In the genomic region with DNA sequence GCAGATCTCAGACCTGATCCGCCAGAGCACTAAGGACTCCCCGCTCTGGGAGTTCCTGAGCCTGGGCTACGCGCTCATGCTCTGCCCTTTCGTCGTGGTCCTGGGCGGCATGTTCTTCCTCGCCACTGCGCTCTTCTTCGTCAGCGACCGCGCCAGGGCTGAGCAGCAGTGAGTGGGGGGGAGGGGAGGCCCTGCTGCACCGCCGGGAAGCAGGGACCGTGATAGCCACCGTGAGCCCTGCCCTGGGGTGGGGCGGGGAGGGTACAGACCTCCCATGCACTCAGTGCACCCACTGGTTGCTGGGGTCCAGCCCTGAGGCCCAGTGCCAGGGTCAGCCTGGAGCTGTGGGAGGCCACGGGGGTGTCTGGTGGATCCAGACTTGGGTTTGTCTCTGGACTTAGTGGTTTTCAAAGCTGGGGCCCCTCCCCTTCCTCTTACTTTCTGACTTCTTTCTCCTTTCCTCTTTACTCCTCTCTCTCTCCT, we compare ENCODE assay signal across 13 cellular contexts. TPM values are rescaled to one million over a fixed set of nuclear protein-coding genes. Genes with fewer than 3 reads are reported as not detected.
DNase-seq lines count a peak whose midpoint lies in the region; ATAC-seq, FAIRE-seq and TF ChIP-seq lines count a peak whose summit lies in the region.
"Had no signal": no experiment of that assay in that cellular context is flagged by ENCODE, and none has a peak within 500 bp of the region (broad histone marks: within the 10 kb centered on the region; RNA-seq: fewer than 3 reads in every experiment).

No MANE protein-coding gene starts in this region.

- TF ChIP-seq CTCF in SK-N-SH (IDR thresholded peaks at IDR 0.05), result no peak
- no peak for TF ChIP-seq CTCF in HepG2 (CRISPR knock-in tag; IDR thresholded peaks at IDR 0.05)
- TF ChIP-seq CTCF in tibial nerve (IDR thresholded peaks at IDR 0.05), result no peak

- H3K36me3 ChIP-seq in SK-N-SH (replicated peaks in 1 of 2; ENCODE audit: control insufficient read depth in 1 of 2, insufficient read depth in 2 of 2, low read length in 1 of 2) (peaks cover 3 to 33% of the 10 kb centered on the region in 2 experiments), HepG2 (replicated peaks in 1 of 2; ENCODE audit: control insufficient read depth in 1 of 2, insufficient read depth in 2 of 2, low read length in 2 of 2) (peaks cover 8 to 26% of the 10 kb centered on the region in 2 experiments), tibial nerve (peaks cover 0 to 41% (median 12%) of the 10 kb centered on the region in 3 donors)

- H3K4me2 ChIP-seq in SK-N-SH (no peak overlapping the region), HepG2 (ENCODE audit: low read depth, low read length) (no peak overlapping the region)

- no peak overlapping the region for H3K9ac ChIP-seq in SK-N-SH
- no peak overlapping the region for H3K9ac ChIP-seq in HepG2 (ENCODE audit: insufficient read depth, low read depth, low read length)

- no TSS peak for BruUV-seq in HepG2 (replicated peaks; lab: Mats Ljungman, UMichigan)

- no peaks in the 10 kb centered on the region for H4K20me1 ChIP-seq in SK-N-SH (ENCODE audit: insufficient read depth)
- 0 out of 2 replicates have a peak, but pooled peaks cover 2% of the 10 kb centered on the region for H4K20me1 ChIP-seq in HepG2 (ENCODE audit: insufficient read depth, low read length)

- no peaks in the 10 kb centered on the region for H3K9me2 ChIP-seq in SK-N-SH

- intact Hi-C loops in HepG2 (cut with micrococcal nuclease; ENCODE audit: unreplicated experiment), result no loop called here

- DNase-seq in SK-N-SH (no peak), caudate nucleus (lab: John Stamatoyannopoulos, UW) (peak in 10 of 61 donors; percentile 18 to 53 (median 35)), HepG2 (ENCODE audit: low spot score) (no peak), tibial nerve (ENCODE audit: low spot score in 2 of 2) (no peak), left lobe of liver (ENCODE audit: low spot score) (no peak)
- DNase-seq in activated naive CD4-positive, alpha-beta T cell (lab: John Stamatoyannopoulos, UW), result no peak
- DNase-seq: ACHN; activated CD8-positive, alpha-beta T cell treated with anti-CD3 and anti-CD28 coated beads for 36 hours; NCI-H1436 treated with DMSO at 0.1 percent for 48 hours had no signal

- TF ChIP-seq POLR2A in HepG2 (IDR thresholded peaks at IDR 0.05; ENCODE audit: insufficient read depth in 1 of 2, low read depth in 2 of 2, low read length in 2 of 2) (peak; percentile 2 to 30; a peak in 1 of 4 replicates), tibial nerve (IDR thresholded peaks at IDR 0.05) (no peak)

- H3K9me3 ChIP-seq in SK-N-SH (no peaks in the 10 kb centered on the region), HepG2 (ENCODE audit: low read length) (no peaks in the 10 kb centered on the region), tibial nerve (no peaks in the 10 kb centered on the region)
- H3K9me3 ChIP-seq: body of pancreas, neutrophil had no signal

- POLR2A ChIA-PET in SK-N-SH (lab: Yijun Ruan, JAX), result interaction anchor here (1.1 kb wide), 1 partner anchor 18 kb away, joined by 3 read pairs; no protein-coding TSS in a partner anchor
- POLR2A ChIA-PET in HepG2 (lab: Yijun Ruan, JAX), result interaction anchor here (0.8 kb wide), 1 partner anchor 404 kb away, joined by 3 read pairs; the partner anchor contains the start of genes RNF167 and SLC25A11

- TF ChIP-seq RAD21 in SK-N-SH (IDR thresholded peaks at IDR 0.05; ENCODE audit: low read length), result no peak
- no peak for TF ChIP-seq RAD21 in HepG2 (CRISPR knock-in tag; IDR thresholded peaks at IDR 0.05)

- TF ChIP-seq EP300 in SK-N-SH (IDR thresholded peaks at IDR 0.05; ENCODE audit: borderline replicate concordance in 1 of 2, low read depth in 1 of 2, low read length in 1 of 2) (no peak), HepG2 (IDR thresholded peaks at IDR 0.05; ENCODE audit: low read depth in 2 of 2, low read length in 2 of 2) (no peak), HepG2 (CRISPR knock-in tag; IDR thresholded peaks at IDR 0.05; ENCODE audit: borderline replicate concordance) (no peak), tibial nerve (IDR thresholded peaks at IDR 0.05) (no peak)

- H3K79me2 ChIP-seq in SK-N-SH (ENCODE audit: insufficient read depth) (no peaks in the 10 kb centered on the region), HepG2 (ENCODE audit: insufficient read depth, low read length) (no peaks in the 10 kb centered on the region)

- no peak for FAIRE-seq in HepG2 (lab: Jason Lieb, UNC)

- no peak overlapping the region for H3K4me3 ChIP-seq in SK-N-SH (ENCODE audit: low read depth in 2 of 2, low read length in 1 of 2)
- H3K4me3 ChIP-seq in HepG2 (replicated peaks in 1 of 3; ENCODE audit: insufficient read depth in 1 of 3, low read depth in 2 of 3, low read length in 3 of 3), result no peak overlapping the region
- peak overlapping the region in 1 of 4 donors; percentile 24 for H3K4me3 ChIP-seq in tibial nerve
- H3K4me3 ChIP-seq: body of pancreas had no signal

- no peak overlapping the region for H3K27ac ChIP-seq in SK-N-SH (ENCODE audit: low read depth in 2 of 2, low read length in 1 of 2)
- H3K27ac ChIP-seq in caudate nucleus (ENCODE audit: low read depth, low read length), result peak overlapping the region; percentile 99
- no peak overlapping the region for H3K27ac ChIP-seq in HepG2 (ENCODE audit: extremely low read length, insufficient read depth, low read length)
- peak overlapping the region in 3 of 4 donors; percentile 51 to 93 (median 88) for H3K27ac ChIP-seq in tibial nerve
- H3K27ac ChIP-seq: neutrophil had no signal

- in situ Hi-C loops in HepG2 (cut with HindIII; ENCODE audit: extremely low pct_ligation_motif_present, low pct_unique_long_range_greater_than_20kb), result no loop called here

- H3K4me1 ChIP-seq in SK-N-SH (ENCODE audit: control insufficient read depth in 1 of 2, insufficient read depth in 2 of 2, low read depth in 1 of 2, low read length in 1 of 2), result peaks cover 0 to 31% of the 10 kb centered on the region in 2 experiments; a peak in 1 of 4 replicates
- peaks cover 25% of the 10 kb centered on the region for H3K4me1 ChIP-seq in HepG2 (ENCODE audit: insufficient read depth, low read length)
- H3K4me1 ChIP-seq in tibial nerve, result peaks cover 0 to 62% (median 49%) of the 10 kb centered on the region in 4 donors
- H3K4me1 ChIP-seq: body of pancreas had no signal

- 89% methylated on average over 19 of the region's 19 CpGs for WGBS in SK-N-SH (ENCODE audit: low lambda C conversion rate)
- WGBS in HepG2 (ENCODE audit: low lambda C conversion rate), result 81% methylated on average over 14 of the region's 19 CpGs
- 42 to 52% methylated on average over 18 to 19 of the region's 19 CpGs for WGBS in tibial nerve, 2 donors

- H3F3A ChIP-seq in SK-N-SH (replicated peaks; ENCODE audit: insufficient read depth), result no peaks in the 10 kb centered on the region

- H3K27me3 ChIP-seq in SK-N-SH (ENCODE audit: insufficient read depth) (no peaks in the 10 kb centered on the region), HepG2 (ENCODE audit: control insufficient read depth in 1 of 2, insufficient read depth in 2 of 2, low read length in 2 of 2) (peaks cover 2 to 24% of the 10 kb centered on the region in 2 experiments), tibial nerve (no peaks in the 10 kb centered on the region)
- H3K27me3 ChIP-seq: body of pancreas, neutrophil had no signal

- ATAC-seq in SK-N-SH treated with all-trans-retinoic acid at 6 μM for 48 hours (no peak), HepG2 (no peak), HG03442 (IDR thresholded peaks at IDR 0.05; ENCODE audit: unreplicated experiment) (no peak), left lobe of liver (no peak)
- ATAC-seq: activated CD8-positive, alpha-beta T cell treated with anti-CD3 and anti-CD28 coated beads for 36 hours had no signal

- CTCF ChIA-PET in SK-N-SH (lab: Yijun Ruan, JAX) (interaction anchor here (2.2 kb wide), 1 partner anchor 14 kb away, joined by 11 read pairs; no protein-coding TSS in a partner anchor), HepG2 (lab: Yijun Ruan, JAX; ENCODE audit: low intra/inter-chr PET ratio, low total read pairs) (no interaction called here)

- H2AFZ ChIP-seq in SK-N-SH (ENCODE audit: low read depth) (no peak overlapping the region), HepG2 (ENCODE audit: low read length) (no peak overlapping the region)

RNA-seq across cellular contexts. Expression of gene MYBBP1A, which starts 18.9 kb away (rescaled TPM):
- polyA plus RNA-seq in SK-N-SH (2012; rRNA removed), result 74.7 and 93.0 TPM in 2 replicates
- 32.8 and 40.9 TPM in 2 replicates for polyA plus RNA-seq in SK-N-SH (2012; cell fraction: cytosol; rRNA removed)
- polyA plus RNA-seq in SK-N-SH (2012; cell fraction: nucleus; rRNA removed), result 264 and 287 TPM in 2 replicates
- total RNA-seq in HepG2 (2016; rRNA removed; fragmentation: Illumina TruSeq; extraction: Trizol), result 40.4 and 54.8 TPM in 2 replicates
- 58.9 and 65.5 TPM in 2 replicates for total RNA-seq in HepG2 (2016; cell fraction: cytosol; rRNA removed; fragmentation: Illumina TruSeq; extraction: Trizol; ENCODE audit: low read depth)
- total RNA-seq in HepG2 (2016; cell fraction: insoluble cytoplasmic fraction; rRNA removed; fragmentation: Illumina TruSeq; extraction: Trizol), result 35.1 and 61.8 TPM in 2 replicates
- total RNA-seq in HepG2 (2016; cell fraction: membrane; rRNA removed; fragmentation: Illumina TruSeq; extraction: Trizol), result 24.4 and 24.9 TPM in 2 replicates
- 52.0 and 62.6 TPM in 2 replicates for total RNA-seq in HepG2 (2016; cell fraction: nucleus; rRNA removed; fragmentation: Illumina TruSeq; extraction: Trizol)
- 18.6 and 28.4 TPM in 2 replicates for polyA plus RNA-seq in HepG2 (2011; rRNA removed)
- 9.7 and 12.5 TPM in 2 replicates for polyA plus RNA-seq in HepG2 (2011; cell fraction: cytosol; rRNA removed)
- polyA plus RNA-seq in HepG2 (2011; cell fraction: nucleus; rRNA removed), result 158 and 176 TPM in 2 replicates
- polyA plus RNA-seq in HepG2 (2012), result 28.0 and 41.5 TPM in 2 replicates
- 7.8 and 7.9 TPM in 2 replicates for polyA plus RNA-seq in HepG2 (2016; cell fraction: cytosol; fragmentation: Illumina TruSeq; extraction: Trizol; ENCODE audit: low read depth)
- 28.2 and 32.7 TPM in 2 replicates for polyA plus RNA-seq in HepG2 (2016; cell fraction: insoluble cytoplasmic fraction; fragmentation: Illumina TruSeq; extraction: Trizol; ENCODE audit: low read depth)
- polyA plus RNA-seq in HepG2 (2016; cell fraction: membrane; fragmentation: Illumina TruSeq; extraction: Trizol; ENCODE audit: low read depth), result 9.0 and 12.1 TPM in 2 replicates
- polyA plus RNA-seq in HepG2 (2016; cell fraction: nucleus; fragmentation: Illumina TruSeq; extraction: Trizol; ENCODE audit: insufficient read depth, low read depth), result 146 and 160 TPM in 2 replicates
- polyA minus RNA-seq in HepG2 (2011; rRNA and poly(A)+ RNA removed; ENCODE audit: low replicate concordance), result 50.2 and 100 TPM in 2 replicates
- polyA minus RNA-seq in HepG2 (2011; cell fraction: cytosol; rRNA and poly(A)+ RNA removed), result 19.4 and 21.0 TPM in 2 replicates
- polyA minus RNA-seq in HepG2 (2011; cell fraction: nucleus; rRNA and poly(A)+ RNA removed), result 53.3 and 54.8 TPM in 2 replicates
- total RNA-seq in tibial nerve, result 100 to 1,000 TPM in 1 of 4 donors, 10 to 100 TPM in 3; 53.8 to 119 (median 54.4) TPM
- 18.5 TPM for total RNA-seq in left lobe of liver

RNA-seq across cellular contexts. Expression of gene GGT6, which starts 24.1 kb away (rescaled TPM):
- not detected in 2 replicates for polyA plus RNA-seq in SK-N-SH (2012; rRNA removed)
- not detected in 2 replicates for polyA plus RNA-seq in SK-N-SH (2012; cell fraction: cytosol; rRNA removed)
- polyA plus RNA-seq in SK-N-SH (2012; cell fraction: nucleus; rRNA removed), result not detected in 2 replicates
- total RNA-seq in HepG2 (2016; rRNA removed; fragmentation: Illumina TruSeq; extraction: Trizol), result 0.70 and 0.80 TPM in 2 replicates
- total RNA-seq in HepG2 (2016; cell fraction: cytosol; rRNA removed; fragmentation: Illumina TruSeq; extraction: Trizol; ENCODE audit: low read depth), result 0.20 and 0.26 TPM in 2 replicates
- 0.68 and 1.1 TPM in 2 replicates for total RNA-seq in HepG2 (2016; cell fraction: insoluble cytoplasmic fraction; rRNA removed; fragmentation: Illumina TruSeq; extraction: Trizol)
- total RNA-seq in HepG2 (2016; cell fraction: membrane; rRNA removed; fragmentation: Illumina TruSeq; extraction: Trizol), result 0.59 and 0.62 TPM in 2 replicates
- 0.28 and 0.37 TPM in 2 replicates for total RNA-seq in HepG2 (2016; cell fraction: nucleus; rRNA removed; fragmentation: Illumina TruSeq; extraction: Trizol)
- 0.14 and 0.16 TPM in 2 replicates for polyA plus RNA-seq in HepG2 (2011; rRNA removed)
- polyA plus RNA-seq in HepG2 (2011; cell fraction: cytosol; rRNA removed), result 0.10 and 0.12 TPM in 2 replicates
- 0.09 and 0.43 TPM in 2 replicates for polyA plus RNA-seq in HepG2 (2011; cell fraction: nucleus; rRNA removed)
- 0.24 and 0.29 TPM in 2 replicates for polyA plus RNA-seq in HepG2 (2012)
- polyA plus RNA-seq in HepG2 (2016; cell fraction: cytosol; fragmentation: Illumina TruSeq; extraction: Trizol; ENCODE audit: low read depth), result 0.24 and 0.27 TPM in 2 replicates
- 0.71 and 1.2 TPM in 2 replicates for polyA plus RNA-seq in HepG2 (2016; cell fraction: insoluble cytoplasmic fraction; fragmentation: Illumina TruSeq; extraction: Trizol; ENCODE audit: low read depth)
- polyA plus RNA-seq in HepG2 (2016; cell fraction: membrane; fragmentation: Illumina TruSeq; extraction: Trizol; ENCODE audit: low read depth), result 0.50 and 0.52 TPM in 2 replicates
- polyA plus RNA-seq in HepG2 (2016; cell fraction: nucleus; fragmentation: Illumina TruSeq; extraction: Trizol; ENCODE audit: insufficient read depth, low read depth), result 1.1 and 1.5 TPM in 2 replicates
- 0.38 TPM in 1 of 2 replicates, not detected in the other for polyA minus RNA-seq in HepG2 (2011; rRNA and poly(A)+ RNA removed; ENCODE audit: low replicate concordance)
- polyA minus RNA-seq in HepG2 (2011; cell fraction: cytosol; rRNA and poly(A)+ RNA removed), result not detected in 2 replicates
- polyA minus RNA-seq in HepG2 (2011; cell fraction: nucleus; rRNA and poly(A)+ RNA removed), result 0.12 TPM in 1 of 2 replicates, not detected in the other
- not detected for total RNA-seq in tibial nerve
- 0.35 TPM for total RNA-seq in left lobe of liver
- total RNA-seq: activated CD8-positive, alpha-beta T cell treated with anti-CD3 and anti-CD28 coated beads for 36 hours had no signal

RNA-seq across cellular contexts. Expression of gene SPNS2, which starts 37.6 kb away (rescaled TPM):
- polyA plus RNA-seq in SK-N-SH (2012; rRNA removed), result 0.08 TPM in 1 of 2 replicates, not detected in the other
- polyA plus RNA-seq in SK-N-SH (2012; cell fraction: cytosol; rRNA removed), result 0.05 and 0.08 TPM in 2 replicates
- 0.14 and 0.19 TPM in 2 replicates for polyA plus RNA-seq in SK-N-SH (2012; cell fraction: nucleus; rRNA removed)
- total RNA-seq in HepG2 (2016; rRNA removed; fragmentation: Illumina TruSeq; extraction: Trizol), result not detected in 2 replicates
- not detected in 2 replicates for total RNA-seq in HepG2 (2016; cell fraction: cytosol; rRNA removed; fragmentation: Illumina TruSeq; extraction: Trizol; ENCODE audit: low read depth)
- not detected in 2 replicates for total RNA-seq in HepG2 (2016; cell fraction: insoluble cytoplasmic fraction; rRNA removed; fragmentation: Illumina TruSeq; extraction: Trizol)
- not detected in 2 replicates for total RNA-seq in HepG2 (2016; cell fraction: membrane; rRNA removed; fragmentation: Illumina TruSeq; extraction: Trizol)
- not detected in 2 replicates for total RNA-seq in HepG2 (2016; cell fraction: nucleus; rRNA removed; fragmentation: Illumina TruSeq; extraction: Trizol)
- 0.01 and 0.03 TPM in 2 replicates for polyA plus RNA-seq in HepG2 (2011; rRNA removed)
- polyA plus RNA-seq in HepG2 (2011; cell fraction: cytosol; rRNA removed), result 0.03 and 0.05 TPM in 2 replicates
- 0.14 TPM in 1 of 2 replicates, not detected in the other for polyA plus RNA-seq in HepG2 (2011; cell fraction: nucleus; rRNA removed)
- 0.16 and 0.34 TPM in 2 replicates for polyA plus RNA-seq in HepG2 (2012)
- not detected in 2 replicates for polyA plus RNA-seq in HepG2 (2016; cell fraction: cytosol; fragmentation: Illumina TruSeq; extraction: Trizol; ENCODE audit: low read depth)
- polyA plus RNA-seq in HepG2 (2016; cell fraction: insoluble cytoplasmic fraction; fragmentation: Illumina TruSeq; extraction: Trizol; ENCODE audit: low read depth), result not detected in 2 replicates
- not detected in 2 replicates for polyA plus RNA-seq in HepG2 (2016; cell fraction: membrane; fragmentation: Illumina TruSeq; extraction: Trizol; ENCODE audit: low read depth)
- not detected in 2 replicates for polyA plus RNA-seq in HepG2 (2016; cell fraction: nucleus; fragmentation: Illumina TruSeq; extraction: Trizol; ENCODE audit: insufficient read depth, low read depth)
- 0.16 TPM in 1 of 2 replicates, not detected in the other for polyA minus RNA-seq in HepG2 (2011; rRNA and poly(A)+ RNA removed; ENCODE audit: low replicate concordance)
- polyA minus RNA-seq in HepG2 (2011; cell fraction: cytosol; rRNA and poly(A)+ RNA removed), result not detected in 2 replicates
- not detected in 2 replicates for polyA minus RNA-seq in HepG2 (2011; cell fraction: nucleus; rRNA and poly(A)+ RNA removed)
- total RNA-seq in tibial nerve, result 10 to 100 TPM in 3 of 4 donors, 1 to 10 TPM in 1; 5.4 to 49.8 (median 23.4) TPM
- total RNA-seq in left lobe of liver, result 11.4 TPM

RNA-seq across cellular contexts. Expression of gene SMTNL2, which starts 48.0 kb away (rescaled TPM):
- polyA plus RNA-seq in SK-N-SH (2012; rRNA removed) (not detected in 2 replicates), HepG2 (2011; rRNA removed) (0.41 and 1.1 TPM in 2 replicates)
- not detected in 2 replicates for polyA plus RNA-seq in SK-N-SH (2012; cell fraction: cytosol; rRNA removed)
- not detected in 2 replicates for polyA plus RNA-seq in SK-N-SH (2012; cell fraction: nucleus; rRNA removed)
- total RNA-seq in HepG2 (2016; rRNA removed; fragmentation: Illumina TruSeq; extraction: Trizol) (5.1 and 5.8 TPM in 2 replicates), tibial nerve (1 to 10 TPM; 1.5 to 8.2 (median 4.4) TPM), left lobe of liver (not detected)
- total RNA-seq in HepG2 (2016; cell fraction: cytosol; rRNA removed; fragmentation: Illumina TruSeq; extraction: Trizol; ENCODE audit: low read depth), result 1.5 and 1.6 TPM in 2 replicates
- total RNA-seq in HepG2 (2016; cell fraction: insoluble cytoplasmic fraction; rRNA removed; fragmentation: Illumina TruSeq; extraction: Trizol), result 5.3 and 5.8 TPM in 2 replicates
- total RNA-seq in HepG2 (2016; cell fraction: membrane; rRNA removed; fragmentation: Illumina TruSeq; extraction: Trizol), result 4.8 and 5.0 TPM in 2 replicates
- 3.0 and 4.2 TPM in 2 replicates for total RNA-seq in HepG2 (2016; cell fraction: nucleus; rRNA removed; fragmentation: Illumina TruSeq; extraction: Trizol)
- 0.38 and 0.64 TPM in 2 replicates for polyA plus RNA-seq in HepG2 (2011; cell fraction: cytosol; rRNA removed)
- polyA plus RNA-seq in HepG2 (2011; cell fraction: nucleus; rRNA removed), result 0.42 and 0.95 TPM in 2 replicates
- polyA plus RNA-seq in HepG2 (2012), result 0.58 and 0.69 TPM in 2 replicates
- polyA plus RNA-seq in HepG2 (2016; cell fraction: cytosol; fragmentation: Illumina TruSeq; extraction: Trizol; ENCODE audit: low read depth), result 1.8 TPM in 2 replicates
- 7.9 and 8.6 TPM in 2 replicates for polyA plus RNA-seq in HepG2 (2016; cell fraction: insoluble cytoplasmic fraction; fragmentation: Illumina TruSeq; extraction: Trizol; ENCODE audit: low read depth)
- 2.3 and 3.2 TPM in 2 replicates for polyA plus RNA-seq in HepG2 (2016; cell fraction: membrane; fragmentation: Illumina TruSeq; extraction: Trizol; ENCODE audit: low read depth)
- 5.8 and 9.1 TPM in 2 replicates for polyA plus RNA-seq in HepG2 (2016; cell fraction: nucleus; fragmentation: Illumina TruSeq; extraction: Trizol; ENCODE audit: insufficient read depth, low read depth)
- polyA minus RNA-seq in HepG2 (2011; rRNA and poly(A)+ RNA removed; ENCODE audit: low replicate concordance), result 1.9 TPM in 1 of 2 replicates, not detected in the other
- 0.70 and 0.99 TPM in 2 replicates for polyA minus RNA-seq in HepG2 (2011; cell fraction: cytosol; rRNA and poly(A)+ RNA removed)
- polyA minus RNA-seq in HepG2 (2011; cell fraction: nucleus; rRNA and poly(A)+ RNA removed), result 0.13 TPM in 1 of 2 replicates, not detected in the other
- total RNA-seq: activated CD8-positive, alpha-beta T cell treated with anti-CD3 and anti-CD28 coated beads for 36 hours had no signal

Comparison
In these comparisons a context has a peak if more than half of its experiments do, and no peak if none do; other contexts are left out.
1. H3K27ac ChIP-seq: peak in caudate nucleus (single experiment) and tibial nerve (3 of 4); none in SK-N-SH (0 of 2) and HepG2 (single experiment).
2. POLR2A ChIP-seq: peak in HepG2 (2 of 2); none in tibial nerve (0 of 2).
3. RNA of gene SPNS2, which starts 37.6 kb away (total RNA-seq): 5.4 to 49.8 TPM in tibial nerve and 11.4 TPM in left lobe of liver (single experiment); not detected in HepG2; every median in the first group is over 4 times any median in the second.
4. Of the 25 proteins assayed by ChIP-seq in both HepG2 and SK-N-SH: peak only in HepG2: none; only in SK-N-SH: POLR2AphosphoS5; in both: none; in neither: 24.